Comparison of ENCODE assay signal across 1 cellular context in genomic region chr16:81551141-81551808, GRCh38.
TF ChIP-seq lines count a peak whose summit lies in the region.

No MANE protein-coding gene starts in this region.

TF ChIP-seq in WTC11, 78 proteins besides CTCF, POLR2A, EP300 and RAD21 (continued from another document):
- TF ChIP-seq NFATC4 (CRISPR knock-in tag; IDR thresholded peaks at IDR 0.05) = no peak
- TF ChIP-seq ZNF138 (CRISPR knock-in tag; conservative IDR thresholded peaks at IDR 0.05) = no peak
TF ChIP-seq in WTC11: peak in this region for 0.
